ENCODE assay signal across 2 cellular contexts in the genomic region with DNA sequence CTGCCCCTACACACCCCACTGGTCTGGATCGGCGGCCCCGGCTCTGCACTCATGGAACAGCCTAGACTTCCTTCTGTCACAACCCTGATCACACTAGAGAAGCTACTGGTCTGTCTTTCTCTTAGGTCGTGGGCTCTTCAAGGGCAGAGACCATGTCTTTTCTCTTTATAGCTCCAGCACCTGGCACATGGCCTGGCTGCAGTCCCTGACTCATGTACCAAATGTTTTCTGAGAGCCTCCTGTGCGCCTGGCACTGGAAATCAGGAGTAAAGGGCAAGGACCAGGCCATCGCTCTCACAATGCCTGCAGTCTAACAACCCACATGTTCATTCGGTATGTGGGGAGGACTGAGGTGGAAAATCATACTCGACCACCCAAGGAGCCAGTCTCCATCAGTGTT.
TF ChIP-seq lines count a peak whose summit lies in the region.

No MANE protein-coding gene starts in this region.

TF ChIP-seq in liver, 16 proteins besides CTCF, POLR2A, EP300 and RAD21:
- TF ChIP-seq SP1 (IDR thresholded peaks at IDR 0.05), result peak; percentile 72
- no peak for TF ChIP-seq EGR1 (IDR thresholded peaks at IDR 0.05; ENCODE audit: low read depth in 2 of 2)
- peak; percentile 61 to 79 for TF ChIP-seq HNF4A (conservative IDR thresholded peaks at IDR 0.05)
- no peak for TF ChIP-seq GABPA (IDR thresholded peaks at IDR 0.05 in 1 of 2, conservative IDR thresholded peaks at IDR 0.05 in 1 of 2)
- TF ChIP-seq, protein P1, sequence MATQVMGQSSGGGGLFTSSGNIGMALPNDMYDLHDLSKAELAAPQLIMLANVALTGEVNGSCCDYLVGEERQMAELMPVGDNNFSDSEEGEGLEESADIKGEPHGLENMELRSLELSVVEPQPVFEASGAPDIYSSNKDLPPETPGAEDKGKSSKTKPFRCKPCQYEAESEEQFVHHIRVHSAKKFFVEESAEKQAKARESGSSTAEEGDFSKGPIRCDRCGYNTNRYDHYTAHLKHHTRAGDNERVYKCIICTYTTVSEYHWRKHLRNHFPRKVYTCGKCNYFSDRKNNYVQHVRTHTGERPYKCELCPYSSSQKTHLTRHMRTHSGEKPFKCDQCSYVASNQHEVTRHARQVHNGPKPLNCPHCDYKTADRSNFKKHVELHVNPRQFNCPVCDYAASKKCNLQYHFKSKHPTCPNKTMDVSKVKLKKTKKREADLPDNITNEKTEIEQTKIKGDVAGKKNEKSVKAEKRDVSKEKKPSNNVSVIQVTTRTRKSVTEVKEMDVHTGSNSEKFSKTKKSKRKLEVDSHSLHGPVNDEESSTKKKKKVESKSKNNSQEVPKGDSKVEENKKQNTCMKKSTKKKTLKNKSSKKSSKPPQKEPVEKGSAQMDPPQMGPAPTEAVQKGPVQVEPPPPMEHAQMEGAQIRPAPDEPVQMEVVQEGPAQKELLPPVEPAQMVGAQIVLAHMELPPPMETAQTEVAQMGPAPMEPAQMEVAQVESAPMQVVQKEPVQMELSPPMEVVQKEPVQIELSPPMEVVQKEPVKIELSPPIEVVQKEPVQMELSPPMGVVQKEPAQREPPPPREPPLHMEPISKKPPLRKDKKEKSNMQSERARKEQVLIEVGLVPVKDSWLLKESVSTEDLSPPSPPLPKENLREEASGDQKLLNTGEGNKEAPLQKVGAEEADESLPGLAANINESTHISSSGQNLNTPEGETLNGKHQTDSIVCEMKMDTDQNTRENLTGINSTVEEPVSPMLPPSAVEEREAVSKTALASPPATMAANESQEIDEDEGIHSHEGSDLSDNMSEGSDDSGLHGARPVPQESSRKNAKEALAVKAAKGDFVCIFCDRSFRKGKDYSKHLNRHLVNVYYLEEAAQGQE (IDR thresholded peaks at IDR 0.05), result peak; percentile 34
- TF ChIP-seq JUND (IDR thresholded peaks at IDR 0.05), result peak; percentile 31 to 63
- no peak for TF ChIP-seq FOXA2 (IDR thresholded peaks at IDR 0.05)
- peak; percentile 77 for TF ChIP-seq MAX (IDR thresholded peaks at IDR 0.05)
- TF ChIP-seq RXRA (IDR thresholded peaks at IDR 0.05), result peak; percentile 74 to 89

TF ChIP-seq in HepG2, 621 proteins besides CTCF, POLR2A, EP300 and RAD21:
- TF ChIP-seq, protein P2, sequence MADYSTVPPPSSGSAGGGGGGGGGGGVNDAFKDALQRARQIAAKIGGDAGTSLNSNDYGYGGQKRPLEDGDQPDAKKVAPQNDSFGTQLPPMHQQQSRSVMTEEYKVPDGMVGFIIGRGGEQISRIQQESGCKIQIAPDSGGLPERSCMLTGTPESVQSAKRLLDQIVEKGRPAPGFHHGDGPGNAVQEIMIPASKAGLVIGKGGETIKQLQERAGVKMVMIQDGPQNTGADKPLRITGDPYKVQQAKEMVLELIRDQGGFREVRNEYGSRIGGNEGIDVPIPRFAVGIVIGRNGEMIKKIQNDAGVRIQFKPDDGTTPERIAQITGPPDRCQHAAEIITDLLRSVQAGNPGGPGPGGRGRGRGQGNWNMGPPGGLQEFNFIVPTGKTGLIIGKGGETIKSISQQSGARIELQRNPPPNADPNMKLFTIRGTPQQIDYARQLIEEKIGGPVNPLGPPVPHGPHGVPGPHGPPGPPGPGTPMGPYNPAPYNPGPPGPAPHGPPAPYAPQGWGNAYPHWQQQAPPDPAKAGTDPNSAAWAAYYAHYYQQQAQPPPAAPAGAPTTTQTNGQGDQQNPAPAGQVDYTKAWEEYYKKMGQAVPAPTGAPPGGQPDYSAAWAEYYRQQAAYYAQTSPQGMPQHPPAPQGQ (CRISPR knock-in tag; IDR thresholded peaks at IDR 0.05; ENCODE audit: borderline replicate concordance), result no peak
- TF ChIP-seq GTF3A (CRISPR knock-in tag; conservative IDR thresholded peaks at IDR 0.05), result no peak
- TF ChIP-seq ZNF713 (CRISPR knock-in tag; IDR thresholded peaks at IDR 0.05), result no peak
- TF ChIP-seq SAP130 (CRISPR knock-in tag; IDR thresholded peaks at IDR 0.05; ENCODE audit: low read depth), result no peak
- TF ChIP-seq ZNF547 (CRISPR knock-in tag; IDR thresholded peaks at IDR 0.05), result no peak
- TF ChIP-seq HOXD1 (CRISPR knock-in tag; IDR thresholded peaks at IDR 0.05), result no peak
- no peak for TF ChIP-seq ZNF20 (CRISPR knock-in tag; IDR thresholded peaks at IDR 0.05)
- no peak for TF ChIP-seq POGZ (CRISPR knock-in tag; IDR thresholded peaks at IDR 0.05)
- TF ChIP-seq CHD2 (IDR thresholded peaks at IDR 0.05; ENCODE audit: low read depth, low read length), result no peak
- TF ChIP-seq HOXA9 (CRISPR knock-in tag; IDR thresholded peaks at IDR 0.05; ENCODE audit: borderline replicate concordance), result no peak
- TF ChIP-seq, protein P3, sequence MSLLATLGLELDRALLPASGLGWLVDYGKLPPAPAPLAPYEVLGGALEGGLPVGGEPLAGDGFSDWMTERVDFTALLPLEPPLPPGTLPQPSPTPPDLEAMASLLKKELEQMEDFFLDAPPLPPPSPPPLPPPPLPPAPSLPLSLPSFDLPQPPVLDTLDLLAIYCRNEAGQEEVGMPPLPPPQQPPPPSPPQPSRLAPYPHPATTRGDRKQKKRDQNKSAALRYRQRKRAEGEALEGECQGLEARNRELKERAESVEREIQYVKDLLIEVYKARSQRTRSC (CRISPR knock-in tag; IDR thresholded peaks at IDR 0.05; ENCODE audit: low read depth), result no peak
- TF ChIP-seq, protein P4, sequence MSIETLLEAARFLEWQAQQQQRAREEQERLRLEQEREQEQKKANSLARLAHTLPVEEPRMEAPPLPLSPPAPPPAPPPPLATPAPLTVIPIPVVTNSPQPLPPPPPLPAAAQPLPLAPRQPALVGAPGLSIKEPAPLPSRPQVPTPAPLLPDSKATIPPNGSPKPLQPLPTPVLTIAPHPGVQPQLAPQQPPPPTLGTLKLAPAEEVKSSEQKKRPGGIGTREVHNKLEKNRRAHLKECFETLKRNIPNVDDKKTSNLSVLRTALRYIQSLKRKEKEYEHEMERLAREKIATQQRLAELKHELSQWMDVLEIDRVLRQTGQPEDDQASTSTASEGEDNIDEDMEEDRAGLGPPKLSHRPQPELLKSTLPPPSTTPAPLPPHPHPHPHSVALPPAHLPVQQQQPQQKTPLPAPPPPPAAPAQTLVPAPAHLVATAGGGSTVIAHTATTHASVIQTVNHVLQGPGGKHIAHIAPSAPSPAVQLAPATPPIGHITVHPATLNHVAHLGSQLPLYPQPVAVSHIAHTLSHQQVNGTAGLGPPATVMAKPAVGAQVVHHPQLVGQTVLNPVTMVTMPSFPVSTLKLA (IDR thresholded peaks at IDR 0.05), result no peak
